In genomic region chr16:81752225-81752875, GRCh38 we compare ENCODE assay signal across 1 cellular context.
TF ChIP-seq lines count a peak whose summit lies in the region.

No MANE protein-coding gene starts in this region.

TF ChIP-seq in K562, 482 proteins besides CTCF, POLR2A, EP300 and RAD21 (continued from another document and continues in another):
- TF ChIP-seq NKRF (IDR thresholded peaks at IDR 0.05; ENCODE audit: borderline replicate concordance) (no peak), ZNF449 (CRISPR knock-in tag; IDR thresholded peaks at IDR 0.05) (no peak), ZBTB5 (IDR thresholded peaks at IDR 0.05) (no peak), CREB1 (IDR thresholded peaks at IDR 0.05) (no peak), CREB1 (CRISPR knock-in tag; IDR thresholded peaks at IDR 0.05) (peak; percentile 52; the same call in 1 of the 2 replicates), MNT (conservative IDR thresholded peaks at IDR 0.05) (0 out of 4 replicates have a peak, but pooled peaks of 1 of the 2 experiments have one; percentile 45), TCF15 (CRISPR knock-in tag; IDR thresholded peaks at IDR 0.05) (no peak), SIN3A (IDR thresholded peaks at IDR 0.05; ENCODE audit: borderline replicate concordance in 2 of 2, control insufficient read depth in 1 of 2, low read depth in 2 of 2, low read length in 2 of 2) (no peak; a peak in 1 of 4 replicates), RBM22 (IDR thresholded peaks at IDR 0.05; ENCODE audit: low read depth, low read length, poor library complexity, severe bottlenecking) (no peak), MEIS2 (IDR thresholded peaks at IDR 0.05; ENCODE audit: partially characterized antibody) (peak; percentile 41), NCOA2 (IDR thresholded peaks at IDR 0.05; ENCODE audit: partially characterized antibody in 2 of 2) (no peak), CBX3 (IDR thresholded peaks at IDR 0.05; ENCODE audit: borderline replicate concordance in 1 of 2, low read length in 2 of 2) (no peak; a peak in 1 of 3 replicates), USF1 (CRISPR knock-in tag; IDR thresholded peaks at IDR 0.05) (no peak), EP400 (IDR thresholded peaks at IDR 0.05) (peak; percentile 71), ZNF644 (tag; IDR thresholded peaks at IDR 0.05; ENCODE audit: low read depth) (no peak; the same call in 1 of the 2 replicates), LCOR (CRISPR knock-in tag; IDR thresholded peaks at IDR 0.05) (peak; percentile 84; the same call in 1 of the 2 replicates), E2F4 (CRISPR knock-in tag; IDR thresholded peaks at IDR 0.05; ENCODE audit: low read depth) (no peak), HIVEP1 (CRISPR knock-in tag; IDR thresholded peaks at IDR 0.05) (no peak), KDM5B (IDR thresholded peaks at IDR 0.05; ENCODE audit: insufficient replicate concordance, low read depth, low read length) (peak; percentile 90), SP2 (IDR thresholded peaks at IDR 0.05; ENCODE audit: extremely low read depth, low read depth, low read length, poor library complexity, severe bottlenecking) (no peak), POLR3G (IDR thresholded peaks at IDR 0.05; ENCODE audit: extremely low read depth, insufficient read length, insufficient replicate concordance) (no peak), MED1 (CRISPR knock-in tag; IDR thresholded peaks at IDR 0.05; ENCODE audit: borderline replicate concordance) (no peak), ZNF76 (CRISPR knock-in tag; IDR thresholded peaks at IDR 0.05; ENCODE audit: borderline replicate concordance) (peak; percentile 84; the same call in 1 of the 2 replicates), TAF7 (tag; IDR thresholded peaks at IDR 0.05) (peak; percentile 50; the same call in 1 of the 2 replicates), ZNF445 (CRISPR knock-in tag; IDR thresholded peaks at IDR 0.05; ENCODE audit: low read depth) (no peak), SOX6 (IDR thresholded peaks at IDR 0.05) (peak; percentile 71; the same call in 1 of the 2 replicates), TFAP4 (CRISPR knock-in tag; IDR thresholded peaks at IDR 0.05; ENCODE audit: borderline replicate concordance) (peak; percentile 92), NBN (IDR thresholded peaks at IDR 0.05; ENCODE audit: low read depth) (peak; percentile 69; the same call in 1 of the 2 replicates), HES1 (IDR thresholded peaks at IDR 0.05; ENCODE audit: low read depth) (no peak), ZNF277 (CRISPR knock-in tag; IDR thresholded peaks at IDR 0.05; ENCODE audit: borderline replicate concordance) (no peak), ZBTB17 (CRISPR knock-in tag; IDR thresholded peaks at IDR 0.05) (0 out of 2 replicates have a peak, but pooled peaks have one; percentile 81), ZNF764 (CRISPR knock-in tag; IDR thresholded peaks at IDR 0.05; ENCODE audit: low read depth) (no peak), PHF20 (IDR thresholded peaks at IDR 0.05; ENCODE audit: partially characterized antibody) (peak; percentile 75), SMARCA4 (IDR thresholded peaks at IDR 0.05) (peak; percentile 84), ZNF280B (CRISPR knock-in tag; IDR thresholded peaks at IDR 0.05) (no peak), HBP1 (CRISPR knock-in tag; IDR thresholded peaks at IDR 0.05) (no peak), CEBPB (tag; IDR thresholded peaks at IDR 0.05) (peak; percentile 30; the same call in 1 of the 2 replicates), PML (IDR thresholded peaks at IDR 0.05; ENCODE audit: low read length) (0 out of 2 replicates have a peak, but pooled peaks have one; percentile 29), TCF3 (CRISPR knock-in tag; IDR thresholded peaks at IDR 0.05) (no peak), CCNT2 (IDR thresholded peaks at IDR 0.05; ENCODE audit: borderline replicate concordance, extremely low read depth, insufficient read length, low read depth, low read length) (no peak), NCOA4 (IDR thresholded peaks at IDR 0.05; ENCODE audit: partially characterized antibody) (no peak), SMARCE1 (IDR thresholded peaks at IDR 0.05) (peak; percentile 92), ZNF224 (CRISPR knock-in tag; IDR thresholded peaks at IDR 0.05) (no peak)
